8 cellular contexts compared by ENCODE assay signal in the genomic region with DNA sequence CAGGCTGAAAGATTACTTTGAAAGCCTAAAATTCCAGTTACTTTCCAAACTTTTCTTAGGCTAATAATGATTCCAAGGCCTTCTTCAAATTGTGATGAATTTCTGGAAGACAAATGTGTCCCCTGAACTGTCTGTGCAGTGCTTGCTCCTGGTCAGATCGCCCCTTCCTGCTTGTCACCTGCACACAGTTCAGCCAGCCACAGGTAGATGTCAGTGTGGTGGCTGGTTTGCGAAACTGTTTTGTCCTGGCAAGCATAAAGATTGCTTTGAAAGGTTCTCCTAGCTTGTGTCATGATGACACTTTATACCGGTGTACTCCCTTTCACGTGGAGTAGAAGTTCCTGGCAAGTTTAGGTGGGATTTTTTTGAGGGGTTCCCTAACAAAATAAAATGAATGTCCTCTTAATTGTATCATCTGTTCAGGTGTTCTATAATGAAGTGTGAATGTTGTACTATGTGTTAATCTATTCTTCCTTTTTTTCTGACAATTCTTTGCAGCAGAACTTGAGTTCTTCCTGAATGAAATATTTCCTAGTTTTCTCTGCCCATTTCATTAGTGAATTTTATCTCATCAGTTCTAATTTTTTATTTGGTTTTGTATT.
A peak's percentile ranks its signal among the peaks of the same experiment; 100 is the strongest.
DNase-seq lines count a peak whose midpoint lies in the region; ATAC-seq and TF ChIP-seq lines count a peak whose summit lies in the region.

No MANE protein-coding gene starts in this region.

- H3K36me3 ChIP-seq in HCT116 (ENCODE audit: control insufficient read depth in 1 of 2, insufficient read depth in 2 of 2, low read length in 2 of 2) (no peaks in the 10 kb centered on the region), parathyroid adenoma (ENCODE audit: control insufficient read depth, insufficient read depth, low read length) (no peaks in the 10 kb centered on the region)

- H3K9me2 ChIP-seq in HCT116 (ENCODE audit: insufficient read depth): no peaks in the 10 kb centered on the region

- RAD21 ChIA-PET in HCT116 (lab: Charles Lee; ENCODE audit: low non-redundant PET in 1 of 2, low total read pairs in 2 of 2, uncharacterized antibody in 2 of 2, unreplicated experiment in 2 of 2): no interaction called here

- no peak for TF ChIP-seq POLR2A in HCT116 (IDR thresholded peaks at IDR 0.05; ENCODE audit: borderline replicate concordance, extremely low read depth, insufficient read depth, insufficient read length)

- DNase-seq in HCT116 (ENCODE audit: low read depth, low spot score) (peak; percentile 51), NCI-H1417 treated with DMSO at 0.1 percent for 48 hours (lab: John Stamatoyannopoulos, UW) (peak; percentile 68), epithelial cell of proximal tubule (ENCODE audit: low read depth) (peak; percentile 12), UCSD-AML1 (lab: John Stamatoyannopoulos, UW; ENCODE audit: unreplicated experiment) (no peak), amniotic stem cell (lab: John Stamatoyannopoulos, UW) (no peak)
- DNase-seq in activated CD4-positive, alpha-beta T cell treated with anti-CD3 and anti-CD28 coated beads for 1 hour: peak; percentile 39

- TF ChIP-seq CTCF in HCT116 (IDR thresholded peaks at IDR 0.05 in 2 of 3, conservative IDR thresholded peaks at IDR 0.05 in 1 of 3; ENCODE audit: borderline replicate concordance in 1 of 3, insufficient read depth in 1 of 3, low read depth in 2 of 3, low read length in 2 of 3): peak; percentile 37 to 78 (median 75); a peak in 5 of 6 replicates
- TF ChIP-seq CTCF in epithelial cell of proximal tubule (conservative IDR thresholded peaks at IDR 0.05; ENCODE audit: low read depth, low read length): peak; percentile 77
- peak; percentile 70 for TF ChIP-seq CTCF in parathyroid adenoma (IDR thresholded peaks at IDR 0.05)

- H3K27me3 ChIP-seq in HCT116 (ENCODE audit: insufficient read depth, low read length): no peaks in the 10 kb centered on the region
- H3K27me3 ChIP-seq in parathyroid adenoma (ENCODE audit: control insufficient read depth, insufficient read depth, low read length): no peaks in the 10 kb centered on the region

- H3K27ac ChIP-seq in HCT116 (ENCODE audit: low read depth, low read length): no peak overlapping the region
- no peak overlapping the region for H3K27ac ChIP-seq in parathyroid adenoma

- POLR2A ChIA-PET in HCT116 (lab: Charles Lee): no interaction called here

- no peaks in the 10 kb centered on the region for H3K9me3 ChIP-seq in HCT116 (ENCODE audit: control insufficient read depth in 1 of 2, insufficient read depth in 1 of 2, low read depth in 1 of 2, low read length in 2 of 2)
- H3K9me3 ChIP-seq in parathyroid adenoma (ENCODE audit: control insufficient read depth, low read length): no peaks in the 10 kb centered on the region

- intact Hi-C loops in HCT116 (cut with micrococcal nuclease): loop anchor here (2.0 to 10.0 kb wide), 2 partner anchors 242 to 582 kb away; no protein-coding TSS in a partner anchor

- no peak overlapping the region for H3K9ac ChIP-seq in HCT116 (ENCODE audit: low read length)
- H3K9ac ChIP-seq in parathyroid adenoma: no peak overlapping the region

- peak; percentile 80 for ATAC-seq in GM18498 (IDR thresholded peaks at IDR 0.05; ENCODE audit: unreplicated experiment)
- ATAC-seq in HCT116: peak; percentile 99

- H3K4me3 ChIP-seq in HCT116 (replicated peaks in 1 of 2; ENCODE audit: low read depth in 1 of 2, low read length in 2 of 2) (no peak overlapping the region), epithelial cell of proximal tubule (ENCODE audit: low read depth, low read length) (no peak overlapping the region), parathyroid adenoma (ENCODE audit: low read depth, low read length) (no peak overlapping the region)

- no TSS peak for BruUV-seq in HCT116 (replicated peaks; lab: Mats Ljungman, UMichigan)

- H3K4me2 ChIP-seq in HCT116 (ENCODE audit: low read length) (no peak overlapping the region), parathyroid adenoma (ENCODE audit: low read length) (no peak overlapping the region)

- no peak overlapping the region for H2AFZ ChIP-seq in HCT116 (ENCODE audit: low read depth, low read length, poor library complexity, severe bottlenecking)
- no peak overlapping the region for H2AFZ ChIP-seq in parathyroid adenoma

- H3K4me1 ChIP-seq in HCT116 (ENCODE audit: control insufficient read depth in 1 of 2, insufficient read depth in 2 of 2, low read length in 2 of 2) (peaks cover 3 to 9% of the 10 kb centered on the region in 2 experiments; a peak in 3 of 4 replicates), parathyroid adenoma (peaks cover 8% of the 10 kb centered on the region)

- H4K20me1 ChIP-seq in HCT116 (ENCODE audit: insufficient read depth): no peaks in the 10 kb centered on the region

- peak; percentile 67 for TF ChIP-seq RAD21 in HCT116 (IDR thresholded peaks at IDR 0.05; ENCODE audit: low read depth)

- CTCF ChIA-PET in HCT116 (lab: Charles Lee): interaction anchor here (1.0 to 1.5 kb wide), 3 partner anchors 25 to 403 kb away, joined by 3 read pairs; no protein-coding TSS in a partner anchor

- H3K79me2 ChIP-seq in HCT116 (ENCODE audit: insufficient read depth, low read length) (no peaks in the 10 kb centered on the region), parathyroid adenoma (no peaks in the 10 kb centered on the region)

TF ChIP-seq in HCT116, 20 proteins besides CTCF, POLR2A, EP300 and RAD21:
- TF ChIP-seq CEBPB (IDR thresholded peaks at IDR 0.05; ENCODE audit: low read depth): 0 out of 2 replicates have a peak, but pooled peaks have one; percentile 20
- TF ChIP-seq, protein P1, sequence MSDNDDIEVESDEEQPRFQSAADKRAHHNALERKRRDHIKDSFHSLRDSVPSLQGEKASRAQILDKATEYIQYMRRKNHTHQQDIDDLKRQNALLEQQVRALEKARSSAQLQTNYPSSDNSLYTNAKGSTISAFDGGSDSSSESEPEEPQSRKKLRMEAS (IDR thresholded peaks at IDR 0.05): 0 out of 2 replicates have a peak, but pooled peaks have one; percentile 30
- TF ChIP-seq, protein P2, sequence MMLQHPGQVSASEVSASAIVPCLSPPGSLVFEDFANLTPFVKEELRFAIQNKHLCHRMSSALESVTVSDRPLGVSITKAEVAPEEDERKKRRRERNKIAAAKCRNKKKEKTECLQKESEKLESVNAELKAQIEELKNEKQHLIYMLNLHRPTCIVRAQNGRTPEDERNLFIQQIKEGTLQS (IDR thresholded peaks at IDR 0.05): no peak

Comparison
In these comparisons a context has a peak if more than half of its experiments do, and no peak if none do; other contexts are left out.
1. DNase-seq: peak in HCT116 (single experiment), NCI-H1417 treated with DMSO at 0.1 percent for 48 hours (single experiment), activated CD4-positive, alpha-beta T cell treated with anti-CD3 and anti-CD28 coated beads for 1 hour (single experiment) and epithelial cell of proximal tubule (single experiment); none in UCSD-AML1 (single experiment) and amniotic stem cell (single experiment).
2. Peak in every context shown above with its lines, with median percentiles within 50 percentile points of each other: CTCF ChIP-seq.